In genomic region chr1:200288226-200288625, GRCh38 we compare ENCODE assay signal across 6 cellular contexts.
"Had no signal": no experiment of that assay in that cellular context is flagged by ENCODE, and none has a peak within 500 bp of the region (broad histone marks: within the 10 kb centered on the region; RNA-seq: fewer than 3 reads in every experiment).

No MANE protein-coding gene starts in this region.

- H3K4me3 ChIP-seq: K562 had no signal

- H3K36me3 Mint-ChIP-seq: IgD-negative memory B cell had no signal

- H3K27me3 Mint-ChIP-seq: IgD-negative memory B cell had no signal

- ATAC-seq: HepG2, K562 had no signal

- DNase-seq: IMR-90, KBM-7 had no signal

- H3K27ac Mint-ChIP-seq: IgD-negative memory B cell had no signal

- H3K27ac ChIP-seq: HL-60 had no signal

- H3K9me3 Mint-ChIP-seq: IgD-negative memory B cell had no signal

- H3K4me3 Mint-ChIP-seq: IgD-negative memory B cell had no signal
